ENCODE assay signal across 8 cellular contexts in the genomic region with DNA sequence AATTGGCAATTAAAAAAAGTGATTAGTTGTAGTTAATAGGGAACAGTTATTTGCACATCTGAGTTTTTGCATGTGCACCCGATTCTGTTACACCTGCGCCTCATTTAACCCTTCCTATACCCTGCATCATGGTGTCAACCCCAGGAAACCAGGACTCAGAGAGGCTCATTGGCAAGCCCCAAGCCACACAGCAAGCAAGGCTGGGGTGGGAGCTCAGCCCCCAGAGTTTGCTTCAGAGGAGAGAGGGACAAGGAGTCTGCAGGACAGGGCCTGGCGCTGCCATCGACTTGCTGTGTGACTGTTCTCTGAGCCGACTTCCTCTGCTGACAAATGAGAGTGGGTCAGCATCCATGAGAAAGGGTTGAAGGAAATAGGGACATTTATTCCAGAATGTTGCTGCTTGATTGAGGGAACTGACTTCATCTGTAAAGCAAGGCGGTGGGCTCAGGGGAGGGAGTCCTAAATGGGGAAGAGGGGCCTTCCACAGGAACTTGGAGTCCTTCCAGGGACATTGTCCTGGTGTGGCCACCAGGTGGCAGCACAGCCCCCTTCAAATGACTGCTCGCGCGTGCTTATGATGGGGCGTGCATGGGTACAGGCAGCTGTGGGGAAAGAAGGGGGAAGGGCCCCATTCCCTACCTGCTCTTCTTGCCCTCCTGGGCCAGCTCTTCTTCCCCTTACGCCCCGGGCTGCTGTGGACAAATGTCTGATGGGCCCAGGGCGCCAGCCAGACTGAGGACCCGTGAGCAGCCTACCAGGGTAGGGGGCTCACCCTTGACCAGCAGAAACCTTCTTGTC. TPM values are rescaled to one million over a fixed set of nuclear protein-coding genes. Genes with fewer than 3 reads are reported as not detected.
DNase-seq lines count a peak whose midpoint lies in the region; ATAC-seq lines count a peak whose summit lies in the region.

No MANE protein-coding gene starts in this region.

- peaks cover 2% of the 10 kb centered on the region for H3K36me3 Mint-ChIP-seq in activated naive CD8-positive, alpha-beta T cell treated with anti-CD3 and anti-CD28 coated beads for 36 hours

- DNase-seq in ELR (ENCODE audit: low read depth) = peak; percentile 79
- DNase-seq in NCI-H1105 (lab: John Stamatoyannopoulos, UW) = peak; percentile 74
- peak; percentile 64 for DNase-seq in SW480 (ENCODE audit: low spot score)
- peak; percentile 75 for DNase-seq in activated naive CD8-positive, alpha-beta T cell treated with anti-CD3 and anti-CD28 coated beads for 36 hours
- DNase-seq in cardiac septum (ENCODE audit: low spot score) = peak; percentile 85
- DNase-seq in renal cortical epithelial cell (ENCODE audit: low read depth) = peak; percentile 36

- peaks cover 7% of the 10 kb centered on the region for H3K4me1 Mint-ChIP-seq in activated naive CD8-positive, alpha-beta T cell treated with anti-CD3 and anti-CD28 coated beads for 36 hours

- intact Hi-C loops in cardiac septum (cut with DNase I) = loop anchor here (1.0 to 5.0 kb wide), 4 partner anchors 143 to 286 kb away; a partner anchor contains a TSS

- no peaks in the 10 kb centered on the region for H3K27me3 Mint-ChIP-seq in activated naive CD8-positive, alpha-beta T cell treated with anti-CD3 and anti-CD28 coated beads for 36 hours

- ATAC-seq in GM21515 (IDR thresholded peaks at IDR 0.05; ENCODE audit: unreplicated experiment) = no peak
- no peak for ATAC-seq in HG02870 (IDR thresholded peaks at IDR 0.05; ENCODE audit: unreplicated experiment)

- H3K27ac Mint-ChIP-seq in activated naive CD8-positive, alpha-beta T cell treated with anti-CD3 and anti-CD28 coated beads for 36 hours = no peak overlapping the region

- peaks cover 6% of the 10 kb centered on the region for H3K9me3 Mint-ChIP-seq in activated naive CD8-positive, alpha-beta T cell treated with anti-CD3 and anti-CD28 coated beads for 36 hours

- no peak overlapping the region for H3K4me3 Mint-ChIP-seq in activated naive CD8-positive, alpha-beta T cell treated with anti-CD3 and anti-CD28 coated beads for 36 hours

RNA-seq across cellular contexts. Expression of a gene that starts 51.6 kb away (rescaled TPM):
- 1 to 10 TPM; 6.1 to 6.5 TPM for total RNA-seq in activated naive CD8-positive, alpha-beta T cell treated with anti-CD3 and anti-CD28 coated beads for 36 hours
- total RNA-seq in cardiac septum (7.5 TPM), renal cortical epithelial cell (0.94 TPM in 1 of 2 replicates, not detected in the other)
